19 cellular contexts compared by ENCODE assay signal in the genomic region with DNA sequence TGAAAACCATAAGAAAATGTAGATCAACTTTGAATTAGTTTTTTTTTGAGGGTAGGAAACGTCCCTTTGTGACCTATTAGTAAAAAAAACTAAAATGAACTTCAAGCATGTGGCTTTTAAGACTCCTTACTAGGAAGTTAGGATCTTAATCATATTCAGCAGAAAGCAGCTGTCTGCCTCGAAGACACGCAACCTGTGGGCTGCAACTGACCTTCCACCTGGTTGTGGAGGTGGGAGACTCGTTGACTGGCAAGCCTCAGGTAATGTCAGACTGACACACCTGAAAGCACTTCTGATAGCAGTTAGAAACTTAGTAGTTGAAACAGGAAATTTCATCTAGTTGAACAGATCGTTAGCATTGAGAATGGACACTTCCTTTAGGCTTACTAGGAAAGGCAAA. TPM values are rescaled to one million over a fixed set of nuclear protein-coding genes. Genes with fewer than 3 reads are reported as not detected.
DNase-seq lines count a peak whose midpoint lies in the region; ATAC-seq and TF ChIP-seq lines count a peak whose summit lies in the region.
"Had no signal": no experiment of that assay in that cellular context is flagged by ENCODE, and none has a peak within 500 bp of the region (broad histone marks: within the 10 kb centered on the region; RNA-seq: fewer than 3 reads in every experiment).

No MANE protein-coding gene starts in this region.

- H3K36me3 Mint-ChIP-seq in IgD-negative memory B cell (no peaks in the 10 kb centered on the region), natural killer cell (no peaks in the 10 kb centered on the region), glutamatergic neuron (ENCODE audit: unreplicated experiment) (peaks cover 6% of the 10 kb centered on the region)
- H3K36me3 Mint-ChIP-seq in activated CD8-positive, alpha-beta T cell treated with anti-CD3 and anti-CD28 coated beads, Interleukin-2, amount 10 ng/mL, durations not matched to agents 7 days and 5 days (ENCODE audit: low read depth), result no peaks in the 10 kb centered on the region

- no peaks in the 10 kb centered on the region for H3K36me3 ChIP-seq in DOHH2 (ENCODE audit: control insufficient read depth, low read length)
- H3K36me3 ChIP-seq: neural progenitor cell, SJCRH30, upper lobe of left lung had no signal

- no peaks in the 10 kb centered on the region for H3K27me3 Mint-ChIP-seq in IgD-negative memory B cell
- peaks cover 3% of the 10 kb centered on the region for H3K27me3 Mint-ChIP-seq in activated CD8-positive, alpha-beta T cell treated with anti-CD3 and anti-CD28 coated beads, Interleukin-2, amount 10 ng/mL, durations not matched to agents 7 days and 5 days (ENCODE audit: low read depth)
- H3K27me3 Mint-ChIP-seq in natural killer cell (ENCODE audit: low read depth in 2 of 2), result peaks cover 0 to 4% of the 10 kb centered on the region in 2 donors
- H3K27me3 Mint-ChIP-seq in glutamatergic neuron (ENCODE audit: unreplicated experiment), result no peaks in the 10 kb centered on the region

- no peaks in the 10 kb centered on the region for H3K9me3 Mint-ChIP-seq in IgD-negative memory B cell
- H3K9me3 Mint-ChIP-seq in activated CD8-positive, alpha-beta T cell treated with anti-CD3 and anti-CD28 coated beads, Interleukin-2, amount 10 ng/mL, durations not matched to agents 7 days and 5 days (ENCODE audit: insufficient read depth), result no peaks in the 10 kb centered on the region
- H3K9me3 Mint-ChIP-seq in natural killer cell, result no peaks in the 10 kb centered on the region
- H3K9me3 Mint-ChIP-seq in glutamatergic neuron (ENCODE audit: unreplicated experiment), result no peaks in the 10 kb centered on the region
- H3K9me3 Mint-ChIP-seq: activated CD4-positive, alpha-beta T cell treated with anti-CD3 and anti-CD28 coated beads, Interleukin-2, amount 10 ng/mL, durations not matched to agents 7 days and 5 days; central memory CD8-positive, alpha-beta T cell; effector memory CD8-positive, alpha-beta T cell had no signal

- H3K27ac Mint-ChIP-seq in IgD-negative memory B cell (peak overlapping the region; percentile 78 to 96 (median 90)), natural killer cell (peak overlapping the region; percentile 51 to 87), glutamatergic neuron (ENCODE audit: unreplicated experiment) (no peak overlapping the region)
- H3K27ac Mint-ChIP-seq in activated CD8-positive, alpha-beta T cell treated with anti-CD3 and anti-CD28 coated beads, Interleukin-2, amount 10 ng/mL, durations not matched to agents 7 days and 5 days, result peak overlapping the region; percentile 82
- H3K27ac Mint-ChIP-seq: neural progenitor cell had no signal

- CTCF ChIA-PET in activated CD8-positive, alpha-beta T cell treated with anti-CD3 and anti-CD28 coated beads, Interleukin-2, amount 10 ng/mL, durations not matched to agents 7 days and 5 days (lab: Charles Lee), result interaction anchor here (0.6 to 5.2 kb wide), 13 partner anchors 9 to 626 kb away, joined by 3 to 55 read pairs (median 3); partner anchors contain the start of gene SOWAHB

- no peak overlapping the region for H3K4me3 ChIP-seq in DOHH2 (ENCODE audit: low read length)
- H3K4me3 ChIP-seq: neural progenitor cell, SJCRH30 had no signal

- no peaks in the 10 kb centered on the region for H3K9me2 ChIP-seq in DOHH2 (replicated peaks; ENCODE audit: control insufficient read depth, low read length)

- H3K79me2 ChIP-seq in DOHH2 (ENCODE audit: control insufficient read depth, low read length), result no peaks in the 10 kb centered on the region

- H3K4me1 Mint-ChIP-seq in IgD-negative memory B cell, result peaks cover 25 to 46% (median 36%) of the 10 kb centered on the region in 3 donors
- H3K4me1 Mint-ChIP-seq in activated CD8-positive, alpha-beta T cell treated with anti-CD3 and anti-CD28 coated beads, Interleukin-2, amount 10 ng/mL, durations not matched to agents 7 days and 5 days (ENCODE audit: low read depth), result peaks cover 20% of the 10 kb centered on the region
- peaks cover 13 to 15% of the 10 kb centered on the region in 2 donors for H3K4me1 Mint-ChIP-seq in natural killer cell
- peaks cover 2% of the 10 kb centered on the region for H3K4me1 Mint-ChIP-seq in glutamatergic neuron (ENCODE audit: low read depth, unreplicated experiment)

- no peaks in the 10 kb centered on the region for H3K9me3 ChIP-seq in DOHH2 (ENCODE audit: control insufficient read depth, insufficient read depth, low read length)
- H3K9me3 ChIP-seq: SJCRH30, upper lobe of left lung had no signal

- H3K4me1 ChIP-seq in DOHH2 (ENCODE audit: control insufficient read depth, low read length), result peaks cover 16% of the 10 kb centered on the region
- H3K4me1 ChIP-seq: upper lobe of left lung had no signal

- peak overlapping the region; percentile 57 for H3K4me2 ChIP-seq in DOHH2 (ENCODE audit: low read length)
- H3K4me2 ChIP-seq: neural progenitor cell had no signal

- DNase-seq in activated CD8-positive, alpha-beta T cell treated with anti-CD3 and anti-CD28 coated beads, Interleukin-2, amount 10 ng/mL, durations not matched to agents 7 days and 5 days, result no peak
- DNase-seq in natural killer cell (no peak), glutamatergic neuron (no peak), NCI-H2081 treated with DMSO at 0.1 percent for 48 hours (lab: John Stamatoyannopoulos, UW) (no peak), SHP77 (lab: John Stamatoyannopoulos, UW) (no peak)
- DNase-seq: activated CD4-positive, alpha-beta T cell treated with anti-CD3 and anti-CD28 coated beads, Interleukin-2, amount 10 ng/mL, durations not matched to agents 7 days and 5 days; effector memory CD8-positive, alpha-beta T cell; mesenchymal stem cell; NCI-H1694; NCI-H446; SJCRH30; stimulated activated CD4-positive, alpha-beta T cell treated with anti-CD3 and anti-CD28 coated beads, Interleukin-12 subunit alpha, Interleukin-12 subunit beta, amount 100 ng/mL, for 4 hours; T1000; upper lobe of left lung had no signal

- H3K4me3 Mint-ChIP-seq in IgD-negative memory B cell, result peak overlapping the region; percentile 78 to 98 (median 96)
- H3K4me3 Mint-ChIP-seq in activated CD8-positive, alpha-beta T cell treated with anti-CD3 and anti-CD28 coated beads, Interleukin-2, amount 10 ng/mL, durations not matched to agents 7 days and 5 days, result no peak overlapping the region
- H3K4me3 Mint-ChIP-seq in natural killer cell, result peak overlapping the region; percentile 86
- H3K4me3 Mint-ChIP-seq in glutamatergic neuron (ENCODE audit: unreplicated experiment), result no peak overlapping the region
- H3K4me3 Mint-ChIP-seq: neural progenitor cell had no signal

- H3K27me3 ChIP-seq in DOHH2 (ENCODE audit: control insufficient read depth, low read length), result no peaks in the 10 kb centered on the region
- H3K27me3 ChIP-seq: SJCRH30, upper lobe of left lung had no signal

- H3K27ac ChIP-seq in DOHH2 (ENCODE audit: low read depth, low read length), result no peak overlapping the region
- H3K27ac ChIP-seq: neural progenitor cell, SJCRH30 had no signal

- TF ChIP-seq CTCF in DOHH2 (IDR thresholded peaks at IDR 0.05; ENCODE audit: low read depth, low read length, poor library complexity, severe bottlenecking) (no peak), natural killer cell (IDR thresholded peaks at IDR 0.05) (no peak), glutamatergic neuron (IDR thresholded peaks at IDR 0.05; ENCODE audit: partially characterized antibody, unreplicated experiment) (no peak)

- H4K20me1 ChIP-seq in DOHH2 (ENCODE audit: control insufficient read depth, insufficient read depth, low read depth, low read length), result no peaks in the 10 kb centered on the region

- no peaks in the 10 kb centered on the region for H3F3A ChIP-seq in DOHH2 (ENCODE audit: control insufficient read depth, insufficient read depth)

- intact Hi-C loops in natural killer cell (cut with micrococcal nuclease), result no loop called here

- POLR2A ChIA-PET in activated CD8-positive, alpha-beta T cell treated with anti-CD3 and anti-CD28 coated beads, Interleukin-2, amount 10 ng/mL, durations not matched to agents 7 days and 5 days (lab: Charles Lee), result interaction anchor here (1.2 to 2.1 kb wide), 5 partner anchors 16 to 121 kb away, joined by 3 to 15 read pairs (median 4); partner anchors contain the start of genes CCNG2 and CCNI

- no peak for ATAC-seq in activated CD8-positive, alpha-beta T cell treated with anti-CD3 and anti-CD28 coated beads, Interleukin-2, amount 10 ng/mL, durations not matched to agents 7 days and 5 days
- no peak for ATAC-seq in natural killer cell
- no peak for ATAC-seq in GM21367 (IDR thresholded peaks at IDR 0.05; ENCODE audit: unreplicated experiment)

RNA-seq across cellular contexts. Expression of gene CCNG2, which starts 37.4 kb away (rescaled TPM):
- 39.7 TPM for polyA plus RNA-seq in IgD-negative memory B cell
- 10 to 100 TPM; 26.9 TPM for total RNA-seq in activated CD8-positive, alpha-beta T cell treated with anti-CD3 and anti-CD28 coated beads, Interleukin-2, amount 10 ng/mL, durations not matched to agents 7 days and 5 days
- 10 to 100 TPM; 35.5 to 91.5 (median 40.6) TPM for total RNA-seq in natural killer cell
- total RNA-seq in glutamatergic neuron (ENCODE audit: unreplicated experiment), result 115 TPM

Comparison
In these comparisons a context has a peak if more than half of its experiments do, and no peak if none do; other contexts are left out.
1. H3K4me3 Mint-ChIP-seq: peak in IgD-negative memory B cell (4 of 4) and natural killer cell (single experiment); none in activated CD8-positive, alpha-beta T cell treated with anti-CD3 and anti-CD28 coated beads, Interleukin-2, amount 10 ng/mL, durations not matched to agents 7 days and 5 days (single experiment) and glutamatergic neuron (single experiment).